ENCODE assay signal across 28 cellular contexts in genomic region chr5:12242960-12243888, GRCh38.
DNase-seq lines count a peak whose midpoint lies in the region; ATAC-seq, FAIRE-seq and TF ChIP-seq lines count a peak whose summit lies in the region.
"Had no signal": no experiment of that assay in that cellular context is flagged by ENCODE, and none has a peak within 500 bp of the region (broad histone marks: within the 10 kb centered on the region; RNA-seq: fewer than 3 reads in every experiment).

No MANE protein-coding gene starts in this region.

- H3K36me3 ChIP-seq in OCI-LY3 (replicated peaks; ENCODE audit: low read depth, low read length) (no peaks in the 10 kb centered on the region), bronchial epithelial cell (ENCODE audit: control insufficient read depth, insufficient read depth, low read length) (no peaks in the 10 kb centered on the region)
- H3K36me3 ChIP-seq: BLaER1, left ventricle myocardium inferior, sigmoid colon had no signal

- TF ChIP-seq CTCF in A549 (IDR thresholded peaks at IDR 0.05) (no peak), OCI-LY3 (IDR thresholded peaks at IDR 0.05; ENCODE audit: low read depth, low read length) (no peak), bronchial epithelial cell (IDR thresholded peaks at IDR 0.05; ENCODE audit: insufficient read depth, low read length, severe bottlenecking) (no peak)

- ATAC-seq in A549: no peak
- peak; percentile 48 for ATAC-seq in HG02678 (IDR thresholded peaks at IDR 0.05; ENCODE audit: unreplicated experiment)
- no peak for ATAC-seq in GM18511 (IDR thresholded peaks at IDR 0.05; ENCODE audit: unreplicated experiment)
- no peak for ATAC-seq in HG02938 (IDR thresholded peaks at IDR 0.05; ENCODE audit: unreplicated experiment)
- ATAC-seq: WTC11 had no signal

- TF ChIP-seq EP300 in A549 (IDR thresholded peaks at IDR 0.05): no peak

- CTCF ChIA-PET in A549 (lab: Yijun Ruan, JAX): no interaction called here

- H3K27me3 ChIP-seq in OCI-LY3 (ENCODE audit: low read depth, low read length) (no peaks in the 10 kb centered on the region), bronchial epithelial cell (ENCODE audit: control insufficient read depth, insufficient read depth, low read length) (no peaks in the 10 kb centered on the region)
- H3K27me3 ChIP-seq: BLaER1, sigmoid colon had no signal

- no peak for DNase-seq in A549 (ENCODE audit: low read depth in 1 of 2, low spot score in 1 of 2)
- peak; percentile 68 for DNase-seq in bronchial epithelial cell (ENCODE audit: low read depth)
- DNase-seq in activated gamma-delta T cell (lab: John Stamatoyannopoulos, UW): no peak
- DNase-seq in head of caudate nucleus: no peak
- DNase-seq: activated CD4-positive, alpha-beta T cell treated with anti-CD3 and anti-CD28 coated beads, Interleukin-2, amount 50 U/mL, for 4 hours; activated CD8-positive, alpha-beta memory T cell treated with anti-CD3 and anti-CD28 coated beads, Interleukin-2, amount 50 U/mL, for 4 hours; activated effector memory CD4-positive, alpha-beta T cell treated with anti-CD3 and anti-CD28 coated beads, Interleukin-2, amount 50 U/mL, for 16 hours; Caco-2; dermis blood vessel endothelial cell; DMS79 treated with DMSO at 0.1 percent for 48 hours; Kasumi-1; left ventricle myocardium inferior; NCI-H1105; NCI-H2081; NCI-H510A; nephron progenitor cell; NK-92 treated with Interleukin-12 subunit alpha and Interleukin-12 subunit beta, amount 100 ng/mL, for 24 hours; posterior cingulate gyrus; RPMI8226; sigmoid colon; T-helper 9 cell had no signal

- H3K9me3 ChIP-seq in A549 (no peaks in the 10 kb centered on the region), OCI-LY3 (ENCODE audit: insufficient read depth, low read length) (no peaks in the 10 kb centered on the region)
- H3K9me3 ChIP-seq: BLaER1, Caco-2, sigmoid colon had no signal

- no peaks in the 10 kb centered on the region for H3K4me1 ChIP-seq in A549
- H3K4me1 ChIP-seq in OCI-LY3 (ENCODE audit: low read length): peaks cover 11% of the 10 kb centered on the region
- H3K4me1 ChIP-seq: BLaER1, Caco-2, left ventricle myocardium inferior, sigmoid colon had no signal

- no peak for TF ChIP-seq POLR2A in A549 (IDR thresholded peaks at IDR 0.05; ENCODE audit: low read length)

- TF ChIP-seq RAD21 in A549 (conservative IDR thresholded peaks at IDR 0.05 in 1 of 2, IDR thresholded peaks at IDR 0.05 in 1 of 2): no peak

- no peak for FAIRE-seq in A549 (lab: Jason Lieb, UNC)
- FAIRE-seq in bronchial epithelial cell (lab: Jason Lieb, UNC): no peak
- FAIRE-seq: H1 had no signal

- H4K20me1 ChIP-seq in OCI-LY3 (ENCODE audit: insufficient read depth, low read length): no peaks in the 10 kb centered on the region
- H4K20me1 ChIP-seq: BLaER1 had no signal

- no peaks in the 10 kb centered on the region for H3K79me2 ChIP-seq in OCI-LY3 (ENCODE audit: low read length)

- 2% methylated on average over 8 of the region's 8 CpGs for WGBS in A549 (ENCODE audit: missing lambda C conversion rate)

- POLR2A ChIA-PET in A549 (lab: Yijun Ruan, JAX): no interaction called here

- H3K4me3 ChIP-seq in A549 (no peak overlapping the region), OCI-LY3 (ENCODE audit: low read length) (no peak overlapping the region), bronchial epithelial cell (ENCODE audit: low read depth, low read length) (no peak overlapping the region)
- H3K4me3 ChIP-seq: BLaER1, left ventricle myocardium inferior, sigmoid colon had no signal

- intact Hi-C loops in head of caudate nucleus (cut with DNase I): no loop called here

- peak overlapping the region in 1 of 2 experiments; percentile 32; a peak in 2 of 6 replicates for H3K27ac ChIP-seq in A549
- no peak overlapping the region for H3K27ac ChIP-seq in OCI-LY3 (ENCODE audit: low read length)
- H3K27ac ChIP-seq: BLaER1, left ventricle myocardium inferior, sigmoid colon had no signal

- 0 out of 2 replicates have a peak overlapping the region, but pooled peaks have one; percentile 11 for H2AFZ ChIP-seq in OCI-LY3 (ENCODE audit: low read depth, low read length)

- peak overlapping the region; percentile 38 for H3K4me2 ChIP-seq in A549
- peak overlapping the region; percentile 37 for H3K4me2 ChIP-seq in OCI-LY3 (ENCODE audit: low read length)
- H3K4me2 ChIP-seq: BLaER1 had no signal

- no peak overlapping the region for H3K9ac ChIP-seq in OCI-LY3 (ENCODE audit: low read length)
- H3K9ac ChIP-seq: BLaER1 had no signal

TF ChIP-seq in A549, 52 proteins besides CTCF, POLR2A, EP300 and RAD21:
- TF ChIP-seq RARB (CRISPR knock-in tag; IDR thresholded peaks at IDR 0.05): no peak
- TF ChIP-seq HOXB5 (CRISPR knock-in tag; IDR thresholded peaks at IDR 0.05): no peak
- peak; percentile 9 for TF ChIP-seq MAFK (IDR thresholded peaks at IDR 0.05; ENCODE audit: partially characterized antibody)
- TF ChIP-seq FOSL2 (IDR thresholded peaks at IDR 0.05): no peak
- no peak for TF ChIP-seq FOSL2 (CRISPR knock-in tag; IDR thresholded peaks at IDR 0.05)
- TF ChIP-seq SMC3 (IDR thresholded peaks at IDR 0.05): no peak
- no peak for TF ChIP-seq NFE2L2 (conservative IDR thresholded peaks at IDR 0.05; ENCODE audit: low read length)
- TF ChIP-seq PBX3 (IDR thresholded peaks at IDR 0.05): no peak
- TF ChIP-seq RCOR1 (IDR thresholded peaks at IDR 0.05; ENCODE audit: low read depth, low read length): no peak
